ENCODE assay signal across 22 cellular contexts in genomic region chr9:33344145-33344544, GRCh38. TPM values are rescaled to one million over a fixed set of nuclear protein-coding genes. Genes with fewer than 3 reads are reported as not detected.
A peak's percentile ranks its signal among the peaks of the same experiment; 100 is the strongest.
DNase-seq lines count a peak whose midpoint lies in the region; ATAC-seq and TF ChIP-seq lines count a peak whose summit lies in the region.
"Had no signal": no experiment of that assay in that cellular context is flagged by ENCODE, and none has a peak within 500 bp of the region (broad histone marks: within the 10 kb centered on the region; RNA-seq: fewer than 3 reads in every experiment).

No MANE protein-coding gene starts in this region.

- H3K27me3 ChIP-seq in brain microvascular endothelial cell (replicated peaks): no peaks in the 10 kb centered on the region
- H3K27me3 ChIP-seq: BE2C had no signal

- H3K4me3 ChIP-seq in brain microvascular endothelial cell (ENCODE audit: low read depth, low read length): no peak overlapping the region
- H3K4me3 ChIP-seq: GM12878, HAP-1 had no signal

- intact Hi-C loops in activated CD8-positive, alpha-beta T cell treated with anti-CD3 and anti-CD28 coated beads for 36 hours (cut with micrococcal nuclease): no loop called here

- no peak overlapping the region for H3K4me3 Mint-ChIP-seq in activated naive CD4-positive, alpha-beta T cell treated with anti-CD3 and anti-CD28 coated beads, Interleukin-2, amount 10 ng/mL, durations not matched to agents 7 days and 5 days
- no peak overlapping the region for H3K4me3 Mint-ChIP-seq in activated CD8-positive, alpha-beta T cell treated with anti-CD3 and anti-CD28 coated beads for 36 hours
- H3K4me3 Mint-ChIP-seq: CD4-positive, CD25-positive, alpha-beta regulatory T cell had no signal

- H3K27ac ChIP-seq in brain microvascular endothelial cell: no peak overlapping the region
- H3K27ac ChIP-seq: HL-60 had no signal

- peaks cover 8% of the 10 kb centered on the region for H3K4me1 Mint-ChIP-seq in activated naive CD4-positive, alpha-beta T cell treated with anti-CD3 and anti-CD28 coated beads, Interleukin-2, amount 10 ng/mL, durations not matched to agents 7 days and 5 days
- peaks cover 3% of the 10 kb centered on the region for H3K4me1 Mint-ChIP-seq in activated CD8-positive, alpha-beta T cell treated with anti-CD3 and anti-CD28 coated beads for 36 hours (ENCODE audit: low read depth)

- H3K9me3 Mint-ChIP-seq in activated naive CD4-positive, alpha-beta T cell treated with anti-CD3 and anti-CD28 coated beads, Interleukin-2, amount 10 ng/mL, durations not matched to agents 7 days and 5 days: peaks cover 18% of the 10 kb centered on the region
- peaks cover 14% of the 10 kb centered on the region for H3K9me3 Mint-ChIP-seq in activated CD8-positive, alpha-beta T cell treated with anti-CD3 and anti-CD28 coated beads for 36 hours

- in situ Hi-C loops in brain microvascular endothelial cell (cut with HindIII; ENCODE audit: low pct_ligation_motif_present, low sequenced_read_pairs): no loop called here

- peaks cover 64% of the 10 kb centered on the region for H3K36me3 Mint-ChIP-seq in activated naive CD4-positive, alpha-beta T cell treated with anti-CD3 and anti-CD28 coated beads, Interleukin-2, amount 10 ng/mL, durations not matched to agents 7 days and 5 days
- peaks cover 73% of the 10 kb centered on the region for H3K36me3 Mint-ChIP-seq in activated CD8-positive, alpha-beta T cell treated with anti-CD3 and anti-CD28 coated beads for 36 hours (ENCODE audit: low read depth)

- H3K27me3 Mint-ChIP-seq in activated naive CD4-positive, alpha-beta T cell treated with anti-CD3 and anti-CD28 coated beads, Interleukin-2, amount 10 ng/mL, durations not matched to agents 7 days and 5 days: no peaks in the 10 kb centered on the region
- no peaks in the 10 kb centered on the region for H3K27me3 Mint-ChIP-seq in activated CD8-positive, alpha-beta T cell treated with anti-CD3 and anti-CD28 coated beads for 36 hours
- H3K27me3 Mint-ChIP-seq: CD4-positive, CD25-positive, alpha-beta regulatory T cell; CD8-positive, alpha-beta memory T cell had no signal

- no peak for DNase-seq in activated naive CD4-positive, alpha-beta T cell treated with anti-CD3 and anti-CD28 coated beads, Interleukin-2, amount 10 ng/mL, durations not matched to agents 7 days and 5 days
- no peak for DNase-seq in activated naive CD4-positive, alpha-beta T cell treated with anti-CD3 and anti-CD28 coated beads, Interleukin-2, amount 50 U/mL, for 16 hours
- no peak for DNase-seq in activated CD8-positive, alpha-beta T cell treated with anti-CD3 and anti-CD28 coated beads for 36 hours
- peak; percentile 26 for DNase-seq in iPS-NIHi7 (ENCODE audit: extremely low spot score)
- DNase-seq in T-helper 9 cell: no peak
- DNase-seq in NCI-H2196 (lab: John Stamatoyannopoulos, UW; ENCODE audit: unreplicated experiment): no peak
- DNase-seq in brain microvascular endothelial cell: no peak
- no peak for DNase-seq in stimulated activated CD4-positive, alpha-beta T cell treated with anti-CD3 and anti-CD28 coated beads, Interleukin-12 subunit alpha, Interleukin-12 subunit beta, amount 100 ng/mL, for 4 hours
- DNase-seq: 8988T; ACHN; BE2C; C1 segment of cervical spinal cord; CD4-positive, CD25-positive, alpha-beta regulatory T cell; CD8-positive, alpha-beta memory T cell; DMS153; DMS79; GF-D8 had no signal

- POLR2A ChIA-PET in activated CD8-positive, alpha-beta T cell treated with anti-CD3 and anti-CD28 coated beads for 36 hours (lab: Charles Lee): interaction anchor here (1.0 kb wide), 1 partner anchor 16 kb away, joined by 3 read pairs; no protein-coding TSS in a partner anchor

- H3K27ac Mint-ChIP-seq in activated naive CD4-positive, alpha-beta T cell treated with anti-CD3 and anti-CD28 coated beads, Interleukin-2, amount 10 ng/mL, durations not matched to agents 7 days and 5 days: peak overlapping the region; percentile 30
- H3K27ac Mint-ChIP-seq in activated CD8-positive, alpha-beta T cell treated with anti-CD3 and anti-CD28 coated beads for 36 hours: peak overlapping the region; percentile 20

- peaks cover 80% of the 10 kb centered on the region for H3K36me3 ChIP-seq in brain microvascular endothelial cell (replicated peaks)

- ATAC-seq in activated CD8-positive, alpha-beta T cell treated with anti-CD3 and anti-CD28 coated beads for 36 hours: no peak
- ATAC-seq: GM12878 had no signal

- CTCF ChIA-PET in activated naive CD4-positive, alpha-beta T cell treated with anti-CD3 and anti-CD28 coated beads, Interleukin-2, amount 10 ng/mL, durations not matched to agents 7 days and 5 days (lab: Charles Lee): no interaction called here
- CTCF ChIA-PET in activated CD8-positive, alpha-beta T cell treated with anti-CD3 and anti-CD28 coated beads for 36 hours (lab: Charles Lee): no interaction called here

- no peak for TF ChIP-seq CTCF in activated CD8-positive, alpha-beta T cell treated with anti-CD3 and anti-CD28 coated beads for 36 hours (IDR thresholded peaks at IDR 0.05)
- TF ChIP-seq CTCF in brain microvascular endothelial cell (IDR thresholded peaks at IDR 0.05; ENCODE audit: low read depth, low read length, missing control alignments): no peak

RNA-seq across cellular contexts. Expression of gene NFX1, which starts 53.8 kb away (rescaled TPM):
- 10 to 100 TPM; 37.4 to 38.9 TPM for total RNA-seq in activated CD8-positive, alpha-beta T cell treated with anti-CD3 and anti-CD28 coated beads for 36 hours

RNA-seq across cellular contexts. Expression of gene AQP7, which starts 58.2 kb away (rescaled TPM):
- total RNA-seq in activated CD8-positive, alpha-beta T cell treated with anti-CD3 and anti-CD28 coated beads for 36 hours: not detected
- total RNA-seq: CD8-positive, alpha-beta memory T cell; GM12878; H4; HT1080 had no signal
